Comparison of ENCODE assay signal across 11 cellular contexts in the genomic region with DNA sequence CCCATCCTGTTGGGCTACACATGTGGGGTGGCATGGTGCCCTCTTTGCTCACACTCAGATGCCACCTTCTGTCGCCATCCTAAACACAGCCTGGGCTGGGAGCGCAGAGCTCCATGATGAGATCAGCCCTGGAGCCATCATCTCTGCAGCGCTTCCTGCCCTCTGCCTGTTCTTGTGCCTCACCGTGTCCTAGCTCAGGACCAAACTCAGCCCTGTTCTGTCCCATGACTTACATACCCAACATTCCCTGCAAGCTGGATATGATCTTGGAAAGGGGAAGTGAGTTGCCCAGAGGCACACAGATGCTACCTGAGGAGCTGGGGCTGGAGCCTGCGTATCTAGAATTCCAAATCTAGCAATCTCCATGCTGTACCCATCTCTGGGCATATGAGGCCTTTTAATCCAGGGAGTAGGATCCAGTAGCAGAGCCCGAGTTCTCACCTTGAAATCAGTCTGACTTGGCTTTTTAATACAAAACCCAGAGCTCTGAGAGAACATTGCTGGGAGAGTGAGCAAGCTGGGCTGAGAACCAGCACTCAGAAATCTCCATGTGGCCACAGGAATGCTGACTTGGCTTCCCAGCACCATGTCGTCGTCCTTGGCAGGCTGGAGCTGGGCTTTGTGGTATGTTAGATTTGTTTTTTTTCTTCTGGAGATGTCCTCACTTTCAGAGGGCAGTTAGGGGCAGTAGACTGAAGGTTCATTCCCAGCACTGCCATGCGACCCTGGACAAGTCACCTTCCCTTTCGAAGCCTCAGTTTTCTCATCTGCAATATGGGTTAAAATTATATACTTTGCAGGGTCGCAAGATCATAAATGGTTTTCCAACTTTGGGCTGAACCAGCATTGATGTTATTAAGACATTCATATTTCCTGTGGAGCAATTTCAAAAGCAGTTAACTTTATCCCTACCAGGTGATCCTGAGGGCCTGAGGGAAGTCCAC. TPM values are rescaled to one million over a fixed set of nuclear protein-coding genes. Genes with fewer than 3 reads are reported as not detected.
A peak's percentile ranks its signal among the peaks of the same experiment; 100 is the strongest.
DNase-seq lines count a peak whose midpoint lies in the region; ATAC-seq, FAIRE-seq and TF ChIP-seq lines count a peak whose summit lies in the region.
"Had no signal": no experiment of that assay in that cellular context is flagged by ENCODE, and none has a peak within 500 bp of the region (broad histone marks: within the 10 kb centered on the region; RNA-seq: fewer than 3 reads in every experiment).

No MANE protein-coding gene starts in this region.

- TF ChIP-seq POLR2A in lower leg skin (IDR thresholded peaks at IDR 0.05), result no peak
- TF ChIP-seq POLR2A in transverse colon (IDR thresholded peaks at IDR 0.05), result no peak

- intact Hi-C loops in lower leg skin (cut with DNase I; ENCODE audit: low total_unique reads) (loop anchor here (10.0 kb wide), 1 partner anchor 143 kb away; no protein-coding TSS in a partner anchor), transverse colon (cut with DNase I; ENCODE audit: low total_unique reads) (loop anchor here (10.0 kb wide), 1 partner anchor 133 kb away; no protein-coding TSS in a partner anchor)
- intact Hi-C loops in CD4-positive, alpha-beta memory T cell (cut with micrococcal nuclease), result no loop called here

- FAIRE-seq in bronchial epithelial cell (lab: Jason Lieb, UNC), result no peak

- no peaks in the 10 kb centered on the region for H3K9me3 ChIP-seq in transverse colon
- no peaks in the 10 kb centered on the region for H3K9me3 ChIP-seq in CD4-positive, alpha-beta memory T cell (ENCODE audit: control insufficient read depth in 1 of 2, low read length in 2 of 2)

- DNase-seq in HS-5 (ENCODE audit: low read depth) (peak; percentile 58), bronchial epithelial cell (ENCODE audit: low read depth) (peak; percentile 19), lower leg skin (ENCODE audit: low spot score in 2 of 2) (peak; percentile 69 to 92), transverse colon (peak; percentile 35), left lobe of liver (ENCODE audit: low spot score) (no peak), SIG-M5 treated with dmso at 0.1 percent for 504 hours (lab: John Stamatoyannopoulos, UW; ENCODE audit: unreplicated experiment) (no peak)
- DNase-seq in CD4-positive, alpha-beta memory T cell, result no peak
- DNase-seq: activated T-cell treated with anti-CD3 and anti-CD28 coated beads, Interleukin-2, amount 50 U/mL, for 1 hour had no signal

- peaks cover 25% of the 10 kb centered on the region for H3K27me3 ChIP-seq in bronchial epithelial cell (ENCODE audit: control insufficient read depth, insufficient read depth, low read length)
- peaks cover 49% of the 10 kb centered on the region for H3K27me3 ChIP-seq in transverse colon
- H3K27me3 ChIP-seq in CD4-positive, alpha-beta memory T cell (ENCODE audit: insufficient read depth, low read length), result peaks cover 8% of the 10 kb centered on the region

- 52 to 54% methylated on average over 11 of the region's 11 CpGs for WGBS in lower leg skin, 2 donors
- WGBS in transverse colon (ENCODE audit: low coverage in 1 of 2), 2 donors, result 78% methylated on average over 6 to 11 of the region's 11 CpGs

- H3K4me1 Mint-ChIP-seq in CD4-positive, alpha-beta memory T cell, result peaks cover 3 to 10% (median 6%) of the 10 kb centered on the region in 4 donors

- peaks cover 0 to 2% (median 0%) of the 10 kb centered on the region in 8 donors for H3K9me3 Mint-ChIP-seq in CD4-positive, alpha-beta memory T cell
- H3K9me3 Mint-ChIP-seq: stimulated activated memory B cell treated with anti-CD40 and anti-IgM and Interleukin-4, amounts not matched to agents 10 μg/mL and 1 μg/mL and 100 μg/mL, for 72 hours had no signal

- H3K27ac Mint-ChIP-seq in CD4-positive, alpha-beta memory T cell, result no peak overlapping the region
- H3K27ac Mint-ChIP-seq: stimulated activated memory B cell treated with anti-CD40 and anti-IgM and Interleukin-4, amounts not matched to agents 10 μg/mL and 1 μg/mL and 100 μg/mL, for 72 hours had no signal

- peak overlapping the region in 3 of 4 donors; percentile 9 to 52 (median 52) for H3K27ac ChIP-seq in transverse colon
- H3K27ac ChIP-seq in CD4-positive, alpha-beta memory T cell (ENCODE audit: low read depth, low read length), result no peak overlapping the region
- H3K27ac ChIP-seq: epithelial cell of prostate had no signal

- no peaks in the 10 kb centered on the region for H3K36me3 ChIP-seq in bronchial epithelial cell (ENCODE audit: control insufficient read depth, insufficient read depth, low read length)
- H3K36me3 ChIP-seq in transverse colon, result no peaks in the 10 kb centered on the region
- H3K36me3 ChIP-seq in CD4-positive, alpha-beta memory T cell (ENCODE audit: insufficient read depth, low read length), result no peaks in the 10 kb centered on the region

- ATAC-seq in left lobe of liver, result no peak
- ATAC-seq in HG02571 (IDR thresholded peaks at IDR 0.05; ENCODE audit: unreplicated experiment), result no peak
- ATAC-seq: stimulated activated memory B cell treated with anti-CD40 and anti-IgM and Interleukin-4, amounts not matched to agents 10 μg/mL and 1 μg/mL and 100 μg/mL, for 72 hours had no signal

- peaks cover 20 to 30% of the 10 kb centered on the region in 2 donors for H3K27me3 Mint-ChIP-seq in CD4-positive, alpha-beta memory T cell

- no peak overlapping the region for H3K4me3 ChIP-seq in bronchial epithelial cell (ENCODE audit: low read depth, low read length)
- no peak overlapping the region for H3K4me3 ChIP-seq in lower leg skin (ENCODE audit: low read depth, poor library complexity, severe bottlenecking)
- H3K4me3 ChIP-seq in transverse colon, result no peak overlapping the region
- H3K4me3 ChIP-seq in CD4-positive, alpha-beta memory T cell (ENCODE audit: low read length in 2 of 2), result no peak overlapping the region

- CTCF ChIA-PET in CD4-positive, alpha-beta memory T cell (lab: Charles Lee; ENCODE audit: partially characterized antibody), result interaction anchor here (0.8 to 1.4 kb wide), 2 partner anchors 143 to 147 kb away, joined by 3 to 5 read pairs; no protein-coding TSS in a partner anchor

- no peak for TF ChIP-seq EP300 in transverse colon (IDR thresholded peaks at IDR 0.05; ENCODE audit: low read depth)

- H3K4me1 ChIP-seq in transverse colon, result peaks cover 0 to 18% (median 8%) of the 10 kb centered on the region in 4 donors
- H3K4me1 ChIP-seq in CD4-positive, alpha-beta memory T cell (ENCODE audit: insufficient read depth, low read length), result peaks cover 5% of the 10 kb centered on the region

- in situ Hi-C loops in transverse colon (cut with MboI; ENCODE audit: low pct_ligation_motif_present in 1 of 4, low pct_unique_long_range_greater_than_20kb in 1 of 4, low sequenced_read_pairs in 3 of 4), result loop anchor here in 3 of 4 donors (25.0 kb wide), 1 partner anchor 150 kb away; the partner anchor contains the start of gene RAP1GAP (in 3 of the 3)

- POLR2A ChIA-PET in CD4-positive, alpha-beta memory T cell (lab: Charles Lee; ENCODE audit: partially characterized antibody), result no interaction called here

- peak overlapping the region in 1 of 8 donors; percentile 20 for H3K4me3 Mint-ChIP-seq in CD4-positive, alpha-beta memory T cell
- H3K4me3 Mint-ChIP-seq: stimulated activated memory B cell treated with anti-CD40 and anti-IgM and Interleukin-4, amounts not matched to agents 10 μg/mL and 1 μg/mL and 100 μg/mL, for 72 hours had no signal

- peaks cover 0 to 4% of the 10 kb centered on the region in 2 donors for H3K36me3 Mint-ChIP-seq in CD4-positive, alpha-beta memory T cell
- H3K36me3 Mint-ChIP-seq: stimulated activated memory B cell treated with anti-CD40 and anti-IgM and Interleukin-4, amounts not matched to agents 10 μg/mL and 1 μg/mL and 100 μg/mL, for 72 hours had no signal

- no peak for TF ChIP-seq CTCF in bronchial epithelial cell (IDR thresholded peaks at IDR 0.05; ENCODE audit: insufficient read depth, low read length, severe bottlenecking)
- no peak for TF ChIP-seq CTCF in lower leg skin (IDR thresholded peaks at IDR 0.05)
- no peak for TF ChIP-seq CTCF in transverse colon (IDR thresholded peaks at IDR 0.05)

RNA-seq across cellular contexts. Expression of gene ALPL, which starts 2.6 kb away (rescaled TPM):
- total RNA-seq in bronchial epithelial cell (not detected in 2 replicates), lower leg skin (1 to 10 TPM; 1.3 to 7.7 (median 2.2) TPM), transverse colon (1 to 10 TPM; 1.6 to 8.6 (median 1.8) TPM), left lobe of liver (29.3 TPM)
- not detected for total RNA-seq in CD4-positive, alpha-beta memory T cell
- polyA plus RNA-seq in CD4-positive, alpha-beta memory T cell, result not detected

Comparison
In these comparisons a context has a peak if more than half of its experiments do, and no peak if none do; other contexts are left out.
1. DNase-seq: peak in HS-5 (single experiment), bronchial epithelial cell (single experiment), lower leg skin (2 of 2) and transverse colon (single experiment); none in left lobe of liver (single experiment), SIG-M5 treated with dmso at 0.1 percent for 504 hours (single experiment) and CD4-positive, alpha-beta memory T cell (0 of 5).